Comparison of ENCODE assay signal across 24 cellular contexts in genomic region chr7:132112111-132112510, GRCh38.
DNase-seq lines count a peak whose midpoint lies in the region; TF ChIP-seq lines count a peak whose summit lies in the region.
"Had no signal": no experiment of that assay in that cellular context is flagged by ENCODE, and none has a peak within 500 bp of the region (broad histone marks: within the 10 kb centered on the region; RNA-seq: fewer than 3 reads in every experiment).

No MANE protein-coding gene starts in this region.

- peak overlapping the region in 3 of 5 experiments; percentile 8 to 23 (median 18) for H3K4me3 Mint-ChIP-seq in brain
- no peak overlapping the region for H3K4me3 Mint-ChIP-seq in neural progenitor cell
- H3K4me3 Mint-ChIP-seq: CD4-positive, alpha-beta memory T cell; GM23338; H9; HFFc6 had no signal

- H3K9me3 Mint-ChIP-seq in brain = no peaks in the 10 kb centered on the region
- no peaks in the 10 kb centered on the region for H3K9me3 Mint-ChIP-seq in neural progenitor cell
- H3K9me3 Mint-ChIP-seq: GM23338, H9, HFFc6 had no signal

- H3K4me2 ChIP-seq in neural progenitor cell = no peak overlapping the region
- H3K4me2 ChIP-seq: GM23338 had no signal

- H2AFZ ChIP-seq in neural progenitor cell (replicated peaks) = no peak overlapping the region
- H2AFZ ChIP-seq: GM23338 had no signal

- H3F3A ChIP-seq in neural progenitor cell (ENCODE audit: low read depth) = peaks cover 20% of the 10 kb centered on the region

- no peaks in the 10 kb centered on the region for H3K27me3 Mint-ChIP-seq in brain
- peaks cover 4% of the 10 kb centered on the region for H3K27me3 Mint-ChIP-seq in neural progenitor cell (ENCODE audit: insufficient read depth, low read depth)

- H3K79me2 ChIP-seq in neural progenitor cell (ENCODE audit: low read depth) = no peaks in the 10 kb centered on the region

- H4K20me1 ChIP-seq in neural progenitor cell (ENCODE audit: low read depth) = peaks cover 4% of the 10 kb centered on the region

- H3K9me3 ChIP-seq in neural progenitor cell (ENCODE audit: low read depth) = no peaks in the 10 kb centered on the region

- no peak for TF ChIP-seq CTCF in brain (conservative IDR thresholded peaks at IDR 0.05)
- no peak for TF ChIP-seq CTCF in neural progenitor cell (IDR thresholded peaks at IDR 0.05)

- H3K27ac Mint-ChIP-seq in brain = peak overlapping the region in 4 of 5 experiments; percentile 67 to 86 (median 81)
- H3K27ac Mint-ChIP-seq in neural progenitor cell = peak overlapping the region; percentile 81
- H3K27ac Mint-ChIP-seq: CD4-positive, alpha-beta memory T cell; GM23338; H9; HFFc6 had no signal

- no peaks in the 10 kb centered on the region for H3K36me3 Mint-ChIP-seq in brain
- H3K36me3 Mint-ChIP-seq in neural progenitor cell = no peaks in the 10 kb centered on the region
- H3K36me3 Mint-ChIP-seq: CD4-positive, alpha-beta memory T cell had no signal

- H3K4me1 Mint-ChIP-seq in brain = peaks cover 61% of the 10 kb centered on the region
- H3K4me1 Mint-ChIP-seq in neural progenitor cell = peaks cover 39% of the 10 kb centered on the region
- H3K4me1 Mint-ChIP-seq: CD4-positive, alpha-beta memory T cell had no signal

- no peaks in the 10 kb centered on the region for H3K36me3 ChIP-seq in neural progenitor cell

- H3K27me3 ChIP-seq in neural progenitor cell = no peaks in the 10 kb centered on the region

- H3K27ac ChIP-seq in neural progenitor cell = no peak overlapping the region
- H3K27ac ChIP-seq: RWPE1, SK-N-MC had no signal

- peaks cover 17% of the 10 kb centered on the region for H3K4me1 ChIP-seq in neural progenitor cell

- no peak overlapping the region for H3K4me3 ChIP-seq in neural progenitor cell
- H3K4me3 ChIP-seq: GM23338, K562, SK-N-MC had no signal

- no peak overlapping the region for H3K9ac ChIP-seq in neural progenitor cell

- peak; percentile 7 for DNase-seq in NCI-H2227 (lab: John Stamatoyannopoulos, UW; ENCODE audit: unreplicated experiment)
- no peak for DNase-seq in NCI-H2227 treated with DMSO at 0.1 percent for 48 hours (lab: John Stamatoyannopoulos, UW)
- DNase-seq in neural progenitor cell (ENCODE audit: low spot score) = no peak
- DNase-seq in GM19238 (ENCODE audit: insufficient read length, low spot score) = no peak
- DNase-seq in retina = no peak
- no peak for DNase-seq in activated CD4-positive, alpha-beta T cell treated with anti-CD3 and anti-CD28 coated beads for 1 hour
- DNase-seq: AML-193; C1 segment of cervical spinal cord; CD4-positive, alpha-beta memory T cell; COR-L47; DND-41; H9; HFFc6; Kasumi-1; NCI-H1105; NCI-H1436 treated with DMSO at 0.1 percent for 48 hours; NCI-H187 treated with DMSO at 0.1 percent for 48 hours; NCI-H69; SHP77 had no signal
